In genomic region chr22:39146256-39147101, GRCh38 we compare ENCODE assay signal across 1 cellular context.
A peak's percentile ranks its signal among the peaks of the same experiment; 100 is the strongest.
TF ChIP-seq lines count a peak whose summit lies in the region.

No MANE protein-coding gene starts in this region.

TF ChIP-seq in HepG2, 621 proteins besides CTCF, POLR2A, EP300 and RAD21 (continued from another document):
- no peak for TF ChIP-seq ERF (CRISPR knock-in tag; IDR thresholded peaks at IDR 0.05)
- no peak for TF ChIP-seq SNRNP70 (IDR thresholded peaks at IDR 0.05; ENCODE audit: low read depth, low read length)
- no peak for TF ChIP-seq ZNF563 (CRISPR knock-in tag; IDR thresholded peaks at IDR 0.05)
- TF ChIP-seq IRF1 (CRISPR knock-in tag; IDR thresholded peaks at IDR 0.05; ENCODE audit: low read depth), result no peak
- TF ChIP-seq SPEN (CRISPR knock-in tag; IDR thresholded peaks at IDR 0.05; ENCODE audit: low read depth), result no peak
- TF ChIP-seq ZNF552 (CRISPR knock-in tag; IDR thresholded peaks at IDR 0.05; ENCODE audit: borderline replicate concordance), result no peak
- TF ChIP-seq CREB1 (IDR thresholded peaks at IDR 0.05), result no peak
- no peak for TF ChIP-seq CREB1 (CRISPR knock-in tag; IDR thresholded peaks at IDR 0.05)
- peak; percentile 97 for TF ChIP-seq ZNF768 (CRISPR knock-in tag; IDR thresholded peaks at IDR 0.05)
- TF ChIP-seq ZGPAT (CRISPR knock-in tag; IDR thresholded peaks at IDR 0.05), result no peak
- no peak for TF ChIP-seq KLF9 (CRISPR knock-in tag; IDR thresholded peaks at IDR 0.05; ENCODE audit: low read depth)
- TF ChIP-seq DPF2 (CRISPR knock-in tag; IDR thresholded peaks at IDR 0.05; ENCODE audit: borderline replicate concordance, low read depth), result no peak
- TF ChIP-seq ZNF589 (CRISPR knock-in tag; conservative IDR thresholded peaks at IDR 0.05), result no peak
- no peak for TF ChIP-seq EEA1 (CRISPR knock-in tag; IDR thresholded peaks at IDR 0.05; ENCODE audit: borderline replicate concordance)
- no peak for TF ChIP-seq RBAK (CRISPR knock-in tag; IDR thresholded peaks at IDR 0.05)
- 0 out of 2 replicates have a peak, but pooled peaks have one; percentile 30 for TF ChIP-seq ZNF800 (CRISPR knock-in tag; IDR thresholded peaks at IDR 0.05)
- TF ChIP-seq THYN1 (CRISPR knock-in tag; IDR thresholded peaks at IDR 0.05; ENCODE audit: borderline replicate concordance, low read depth), result no peak
- TF ChIP-seq PRPF4 (IDR thresholded peaks at IDR 0.05; ENCODE audit: low read depth, low read length, poor library complexity, severe bottlenecking), result no peak
- TF ChIP-seq NBN (conservative IDR thresholded peaks at IDR 0.05), result no peak
- TF ChIP-seq ZC3H13 (CRISPR knock-in tag; IDR thresholded peaks at IDR 0.05), result no peak
- no peak for TF ChIP-seq ETV6 (CRISPR knock-in tag; conservative IDR thresholded peaks at IDR 0.05)
- no peak for TF ChIP-seq LBX2 (CRISPR knock-in tag; IDR thresholded peaks at IDR 0.05; ENCODE audit: borderline replicate concordance)
- TF ChIP-seq HNRNPLL (IDR thresholded peaks at IDR 0.05; ENCODE audit: low read depth, low read length, poor library complexity, severe bottlenecking), result no peak
- TF ChIP-seq SOX5 (CRISPR knock-in tag; IDR thresholded peaks at IDR 0.05; ENCODE audit: borderline replicate concordance), result no peak
- peak; percentile 83 for TF ChIP-seq ZMYM3 (CRISPR knock-in tag; IDR thresholded peaks at IDR 0.05)
- TF ChIP-seq ZNF414 (CRISPR knock-in tag; IDR thresholded peaks at IDR 0.05), result peak; percentile 65; the same call in 1 of the 2 replicates
- no peak for TF ChIP-seq MXI1 (IDR thresholded peaks at IDR 0.05; ENCODE audit: borderline replicate concordance, low read depth, low read length)
- no peak for TF ChIP-seq ZNF441 (CRISPR knock-in tag; IDR thresholded peaks at IDR 0.05; ENCODE audit: borderline replicate concordance)
- no peak for TF ChIP-seq KDM2A (CRISPR knock-in tag; IDR thresholded peaks at IDR 0.05; ENCODE audit: borderline replicate concordance, low read depth)
- TF ChIP-seq ZSCAN31 (CRISPR knock-in tag; IDR thresholded peaks at IDR 0.05; ENCODE audit: low read depth), result no peak
- no peak for TF ChIP-seq ZBTB26 (CRISPR knock-in tag; IDR thresholded peaks at IDR 0.05; ENCODE audit: borderline replicate concordance)
- TF ChIP-seq NFYB (CRISPR knock-in tag; IDR thresholded peaks at IDR 0.05), result no peak
- no peak for TF ChIP-seq PRDM4 (CRISPR knock-in tag; IDR thresholded peaks at IDR 0.05; ENCODE audit: borderline replicate concordance)
